8 cellular contexts compared by ENCODE assay signal in the genomic region with DNA sequence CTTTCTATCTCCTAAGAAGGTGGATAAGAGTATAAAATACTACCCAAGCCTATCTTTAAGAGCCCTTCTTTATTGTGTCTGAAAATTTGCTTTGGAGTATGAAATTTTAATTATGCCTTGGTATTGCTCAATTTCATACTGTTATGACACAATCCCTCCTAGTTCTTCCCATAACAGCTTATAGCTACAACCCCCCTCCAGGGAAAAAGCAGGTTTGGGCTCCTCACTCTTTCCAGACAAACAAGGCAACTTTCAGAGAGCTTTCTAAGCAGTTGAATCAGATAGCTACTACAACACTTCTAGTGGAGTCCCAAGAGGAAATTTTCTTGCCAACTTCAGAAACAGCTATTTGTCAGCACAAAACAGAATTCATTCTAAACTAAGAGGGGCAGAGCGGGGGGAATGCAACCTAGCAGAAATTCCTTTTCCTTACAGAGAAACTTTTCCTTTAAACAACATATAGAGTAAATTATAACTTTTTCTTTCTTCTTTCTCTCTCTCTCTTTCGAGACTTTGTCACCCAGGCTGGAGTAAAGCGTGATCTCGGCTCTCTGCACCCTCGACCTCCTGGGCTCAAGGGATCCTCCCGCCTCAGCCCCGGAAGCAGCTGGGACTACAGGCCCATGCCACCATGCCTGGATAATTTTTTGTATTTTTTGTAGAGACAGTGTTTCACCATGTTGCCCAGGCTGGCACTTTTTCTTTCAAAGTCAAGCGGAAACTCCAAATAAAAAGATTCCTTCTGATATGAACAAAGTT. TPM values are rescaled to one million over a fixed set of nuclear protein-coding genes. Genes with fewer than 3 reads are reported as not detected.
DNase-seq lines count a peak whose midpoint lies in the region; ATAC-seq and TF ChIP-seq lines count a peak whose summit lies in the region.

No MANE protein-coding gene starts in this region.

- H3K4me3 Mint-ChIP-seq in osteocyte (ENCODE audit: unreplicated experiment), result peak overlapping the region; percentile 61

- TF ChIP-seq CTCF in osteocyte (IDR thresholded peaks at IDR 0.05), result no peak

- H3K27ac Mint-ChIP-seq in osteocyte (ENCODE audit: unreplicated experiment), result peak overlapping the region; percentile 87

- H3K4me1 Mint-ChIP-seq in osteocyte (ENCODE audit: unreplicated experiment), result peaks cover 37% of the 10 kb centered on the region

- DNase-seq in AG20443 (ENCODE audit: low spot score), result peak; percentile 68
- DNase-seq in NOMO-1 treated with dmso at 0.1 percent for 144 hours (lab: John Stamatoyannopoulos, UW; ENCODE audit: unreplicated experiment), result peak; percentile 43
- peak; percentile 96 for DNase-seq in fibroblast of peridontal ligament (ENCODE audit: extremely low read depth)
- no peak for DNase-seq in osteocyte (ENCODE audit: extremely low spot score, unreplicated experiment)
- DNase-seq in RPMI8226, result no peak
- no peak for DNase-seq in SHP77 (lab: John Stamatoyannopoulos, UW)
- DNase-seq in NCI-H82 (lab: John Stamatoyannopoulos, UW), result no peak

- H3K9me3 Mint-ChIP-seq in osteocyte (ENCODE audit: unreplicated experiment), result peaks cover 7% of the 10 kb centered on the region

- no peak for ATAC-seq in HG02981 (IDR thresholded peaks at IDR 0.05; ENCODE audit: unreplicated experiment)

- H3K27me3 Mint-ChIP-seq in osteocyte (ENCODE audit: unreplicated experiment), result no peaks in the 10 kb centered on the region

- peaks cover 9% of the 10 kb centered on the region for H3K36me3 Mint-ChIP-seq in osteocyte (ENCODE audit: unreplicated experiment)

RNA-seq across cellular contexts. Expression of a gene that starts 26.0 kb away (rescaled TPM):
- 118 and 120 TPM in 2 replicates for total RNA-seq in osteocyte

RNA-seq across cellular contexts. Expression of a gene that starts 29.5 kb away (rescaled TPM):
- total RNA-seq in osteocyte, result 80.4 and 85.7 TPM in 2 replicates

Comparison
In these comparisons a context has a peak if more than half of its experiments do, and no peak if none do; other contexts are left out.
1. DNase-seq: peak in AG20443 (single experiment), NOMO-1 treated with dmso at 0.1 percent for 144 hours (single experiment) and fibroblast of peridontal ligament (single experiment); none in osteocyte (single experiment), RPMI8226 (single experiment), SHP77 (0 of 2) and NCI-H82 (single experiment).